8 cellular contexts compared by ENCODE assay signal in the genomic region with DNA sequence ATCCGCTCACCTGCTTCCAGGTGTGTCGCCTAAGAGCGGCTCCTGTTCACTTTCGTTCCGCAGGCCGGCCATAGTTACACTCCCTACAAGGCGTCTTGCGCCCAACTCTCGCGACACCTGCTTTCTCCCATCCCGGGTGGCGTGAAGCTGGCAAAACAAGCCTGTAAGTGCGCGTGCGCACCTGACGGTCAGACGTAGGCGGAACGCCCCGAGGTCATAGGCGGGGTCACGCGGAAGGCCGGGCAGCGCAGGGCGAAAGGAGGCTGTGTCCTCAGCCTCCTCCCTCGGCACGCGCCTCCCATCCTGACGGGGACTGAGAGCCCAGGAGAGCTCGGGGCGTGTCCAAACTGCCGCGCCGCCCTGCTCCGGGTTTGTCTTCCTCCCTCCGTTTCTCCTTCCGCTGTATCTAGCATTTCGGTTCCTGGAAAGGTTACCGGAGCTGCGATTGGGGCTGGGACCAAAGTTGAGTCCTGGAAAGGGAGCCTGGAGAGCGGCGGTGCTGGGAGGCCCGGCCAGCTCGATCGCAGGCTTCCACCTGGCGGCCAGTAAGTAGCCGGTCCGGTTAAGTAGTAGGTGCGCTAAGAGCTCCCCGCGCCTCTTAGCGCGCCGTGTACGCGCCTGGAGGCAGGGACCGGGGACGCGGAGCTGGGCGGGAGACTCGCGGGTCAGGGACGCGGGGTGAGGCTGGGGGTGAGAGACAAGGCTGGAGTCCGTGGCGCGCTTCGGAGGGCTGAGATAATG. TPM values are rescaled to one million over a fixed set of nuclear protein-coding genes. Genes with fewer than 3 reads are reported as not detected.
DNase-seq lines count a peak whose midpoint lies in the region; ATAC-seq, FAIRE-seq and TF ChIP-seq lines count a peak whose summit lies in the region.

A gene (plus strand): TSS at position 345 of the 741 bp plus-strand sequence. CDS start 17,550 bp downstream, outside the sequence.
A gene with protein sequence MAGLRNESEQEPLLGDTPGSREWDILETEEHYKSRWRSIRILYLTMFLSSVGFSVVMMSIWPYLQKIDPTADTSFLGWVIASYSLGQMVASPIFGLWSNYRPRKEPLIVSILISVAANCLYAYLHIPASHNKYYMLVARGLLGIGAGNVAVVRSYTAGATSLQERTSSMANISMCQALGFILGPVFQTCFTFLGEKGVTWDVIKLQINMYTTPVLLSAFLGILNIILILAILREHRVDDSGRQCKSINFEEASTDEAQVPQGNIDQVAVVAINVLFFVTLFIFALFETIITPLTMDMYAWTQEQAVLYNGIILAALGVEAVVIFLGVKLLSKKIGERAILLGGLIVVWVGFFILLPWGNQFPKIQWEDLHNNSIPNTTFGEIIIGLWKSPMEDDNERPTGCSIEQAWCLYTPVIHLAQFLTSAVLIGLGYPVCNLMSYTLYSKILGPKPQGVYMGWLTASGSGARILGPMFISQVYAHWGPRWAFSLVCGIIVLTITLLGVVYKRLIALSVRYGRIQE (minus strand): TSS at position 112 of the 741 bp plus-strand sequence. CDS start 40 bp downstream, at position 72.

- WGBS in psoas muscle, 3 donors, result 0% methylated on average over 59 to 69 of the region's 69 CpGs

- ATAC-seq in GM18502 (IDR thresholded peaks at IDR 0.05; ENCODE audit: poor library complexity, unreplicated experiment) (peak; percentile 96), HG02970 (IDR thresholded peaks at IDR 0.05; ENCODE audit: low FRiP score, unreplicated experiment) (peak; percentile 98), left ventricle myocardium superior (peak; percentile 97), psoas muscle (peak; percentile 96 to 97 (median 96))

- intact Hi-C loops in T-helper 2 cell treated with Interferon-gamma antibody and Interleukin-4, amounts not matched to agents 100 ng/mL and 5 ng/mL, for 36 hours (cut with micrococcal nuclease), result loop anchor here (1.0 to 2.0 kb wide), 8 partner anchors 32 to 1131 kb away; a partner anchor contains a TSS
- intact Hi-C loops in left ventricle myocardium superior (cut with micrococcal nuclease) (no loop called here), psoas muscle (cut with DNase I) (loop anchor here (2.0 to 10.0 kb wide), 4 partner anchors 80 to 600 kb away; a partner anchor contains a TSS)

- H3K4me3 ChIP-seq in psoas muscle, result peak within 1 kb of the TSS; percentile 100

- peak; percentile 48 for TF ChIP-seq CTCF in psoas muscle (IDR thresholded peaks at IDR 0.05)

- FAIRE-seq in urothelium cell line (lab: Jason Lieb, UNC), result no peak

- H3K27me3 ChIP-seq in psoas muscle (ENCODE audit: insufficient read depth in 3 of 3, low read length in 2 of 3), result no peaks in the 10 kb centered on the region

- peaks cover 0 to 15% of the 10 kb centered on the region in 2 donors for H3K36me3 ChIP-seq in psoas muscle (ENCODE audit: insufficient read depth in 1 of 2, low read depth in 1 of 2)

- DNase-seq in NCI-H187 treated with DMSO at 0.1 percent for 48 hours (lab: John Stamatoyannopoulos, UW), result peak; percentile 72
- peak; percentile 52 to 97 (median 91) for DNase-seq in anterior cingulate cortex (lab: John Stamatoyannopoulos, UW)
- peak; percentile 100 for DNase-seq in left ventricle myocardium superior
- peak; percentile 99 to 100 for DNase-seq in psoas muscle
- DNase-seq in urothelium cell line (ENCODE audit: low spot score), result peak; percentile 95

- no peaks in the 10 kb centered on the region for H3K9me3 ChIP-seq in psoas muscle

- H3K27ac ChIP-seq in psoas muscle, result peak within 1 kb of the TSS; percentile 90

- peaks cover 35% of the 10 kb centered on the region for H3K4me1 ChIP-seq in psoas muscle

RNA-seq across cellular contexts. Expression of the first gene that starts in this region (rescaled TPM):
- total RNA-seq in T-helper 2 cell treated with Interferon-gamma antibody and Interleukin-4, amounts not matched to agents 100 ng/mL and 5 ng/mL, for 36 hours, result 25.4 and 26.4 TPM in 2 replicates
- total RNA-seq in left ventricle myocardium superior (10.0 TPM), psoas muscle (10 to 100 TPM in 3 of 4 donors, 1 to 10 TPM in 1; 7.4 to 21.4 (median 15.0) TPM)
- 1 to 10 TPM; 4.5 to 8.8 (median 8.3) TPM for polyA plus RNA-seq in psoas muscle

RNA-seq across cellular contexts. Expression of the second gene that starts in this region (rescaled TPM):
- total RNA-seq in T-helper 2 cell treated with Interferon-gamma antibody and Interleukin-4, amounts not matched to agents 100 ng/mL and 5 ng/mL, for 36 hours, result 21.8 and 23.2 TPM in 2 replicates
- total RNA-seq in left ventricle myocardium superior (9.4 TPM), psoas muscle (10 to 100 TPM in 1 of 4 donors, 1 to 10 TPM in 3; 6.0 to 10.9 (median 7.4) TPM)
- polyA plus RNA-seq in psoas muscle, result 1 to 10 TPM; 3.7 to 6.5 (median 4.4) TPM

Comparison
In these comparisons a context has a peak if more than half of its experiments do, and no peak if none do; other contexts are left out.
1. Peak in every context shown above with its lines: DNase-seq, ATAC-seq, H3K4me3 ChIP-seq and H3K27ac ChIP-seq.